19 cellular contexts compared by ENCODE assay signal in the genomic region with DNA sequence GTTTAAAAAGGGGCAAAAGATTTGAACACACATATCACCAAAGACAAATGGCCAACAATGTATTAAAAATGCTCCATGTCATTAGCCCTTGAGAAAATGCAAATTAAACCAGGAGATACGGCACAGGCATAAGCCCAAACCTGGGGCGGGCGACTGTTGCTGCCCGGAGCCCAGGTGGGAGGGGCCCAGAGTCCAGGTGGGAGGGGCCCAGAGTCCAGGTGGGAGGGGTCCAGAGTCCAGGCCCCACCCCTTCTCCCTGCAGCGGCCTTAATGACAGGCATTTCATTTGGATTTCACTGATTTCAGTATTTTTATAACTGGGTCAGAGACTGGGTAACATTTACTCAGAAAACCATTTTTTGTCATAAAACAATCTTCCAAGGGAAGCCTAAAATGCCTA.
A peak's percentile ranks its signal among the peaks of the same experiment; 100 is the strongest.
DNase-seq lines count a peak whose midpoint lies in the region; ATAC-seq and TF ChIP-seq lines count a peak whose summit lies in the region.
"Had no signal": no experiment of that assay in that cellular context is flagged by ENCODE, and none has a peak within 500 bp of the region (broad histone marks: within the 10 kb centered on the region; RNA-seq: fewer than 3 reads in every experiment).

No MANE protein-coding gene starts in this region.

- TF ChIP-seq CTCF in breast epithelium (IDR thresholded peaks at IDR 0.05) = no peak

- no peaks in the 10 kb centered on the region for H3K9me3 ChIP-seq in breast epithelium
- H3K9me3 ChIP-seq: MG63, testis had no signal

- in situ Hi-C loops in T47D (cut with HindIII; ENCODE audit: low pct_unique_long_range_greater_than_20kb, low sequenced_read_pairs) = no loop called here

- H3K4me1 Mint-ChIP-seq in naive thymus-derived CD8-positive, alpha-beta T cell = peaks cover 26 to 83% (median 58%) of the 10 kb centered on the region in 4 donors

- H3K27me3 ChIP-seq in breast epithelium = no peaks in the 10 kb centered on the region
- H3K27me3 ChIP-seq: dorsolateral prefrontal cortex, MG63, testis had no signal

- ATAC-seq in SK-N-SH treated with all-trans-retinoic acid at 6 μM for 48 hours (peak; percentile 56; the same call in 2 of the 3 replicates), GM19452 (IDR thresholded peaks at IDR 0.05; ENCODE audit: unreplicated experiment) (no peak), GM21447 (IDR thresholded peaks at IDR 0.05; ENCODE audit: unreplicated experiment) (no peak)
- ATAC-seq in naive thymus-derived CD8-positive, alpha-beta T cell = peak; percentile 49 to 59
- ATAC-seq: activated CD4-positive, CD25-positive, alpha-beta regulatory T cell treated with anti-CD3 and anti-CD28 coated beads, Interleukin-2, amount 50 U/mL, for 24 hours; esophagus mucosa; HepG2 had no signal

- no peaks in the 10 kb centered on the region for H3K9me3 Mint-ChIP-seq in naive thymus-derived CD8-positive, alpha-beta T cell
- H3K9me3 Mint-ChIP-seq: activated naive CD8-positive, alpha-beta T cell treated with anti-CD3 and anti-CD28 coated beads, Interleukin-2, amount 10 ng/mL, durations not matched to agents 7 days and 5 days had no signal

- POLR2A ChIA-PET in naive thymus-derived CD8-positive, alpha-beta T cell (lab: Charles Lee) = no interaction called here

- H3K27ac ChIP-seq in breast epithelium = no peak overlapping the region
- H3K27ac ChIP-seq: parathyroid adenoma, testis had no signal

- H3K4me1 ChIP-seq in breast epithelium = peaks cover 0 to 5% of the 10 kb centered on the region in 2 donors
- H3K4me1 ChIP-seq: parathyroid adenoma had no signal

- H3K36me3 ChIP-seq in breast epithelium = no peaks in the 10 kb centered on the region

- peaks cover 0 to 79% (median 6%) of the 10 kb centered on the region in 3 donors for H3K36me3 Mint-ChIP-seq in naive thymus-derived CD8-positive, alpha-beta T cell
- H3K36me3 Mint-ChIP-seq: activated naive CD8-positive, alpha-beta T cell treated with anti-CD3 and anti-CD28 coated beads, Interleukin-2, amount 10 ng/mL, durations not matched to agents 7 days and 5 days had no signal

- no peak overlapping the region for H3K4me3 ChIP-seq in breast epithelium
- H3K4me3 ChIP-seq: dorsolateral prefrontal cortex, MG63, testis had no signal

- H3K27ac Mint-ChIP-seq in naive thymus-derived CD8-positive, alpha-beta T cell = peak overlapping the region in 5 of 10 donors; percentile 53 to 74 (median 65)
- H3K27ac Mint-ChIP-seq: activated naive CD8-positive, alpha-beta T cell treated with anti-CD3 and anti-CD28 coated beads, Interleukin-2, amount 10 ng/mL, durations not matched to agents 7 days and 5 days had no signal

- peak overlapping the region in 3 of 10 donors; percentile 33 to 37 (median 33) for H3K4me3 Mint-ChIP-seq in naive thymus-derived CD8-positive, alpha-beta T cell
- H3K4me3 Mint-ChIP-seq: activated naive CD8-positive, alpha-beta T cell treated with anti-CD3 and anti-CD28 coated beads, Interleukin-2, amount 10 ng/mL, durations not matched to agents 7 days and 5 days had no signal

- peaks cover 0 to 1% (median 0%) of the 10 kb centered on the region in 5 donors for H3K27me3 Mint-ChIP-seq in naive thymus-derived CD8-positive, alpha-beta T cell
- H3K27me3 Mint-ChIP-seq: activated naive CD8-positive, alpha-beta T cell treated with anti-CD3 and anti-CD28 coated beads, Interleukin-2, amount 10 ng/mL, durations not matched to agents 7 days and 5 days had no signal

- TF ChIP-seq POLR2A in breast epithelium (IDR thresholded peaks at IDR 0.05) = no peak

- DNase-seq in T47D (ENCODE audit: low read depth in 1 of 2, low spot score in 1 of 2) (peak; percentile 48 to 64), breast epithelium (ENCODE audit: low spot score in 2 of 2) (no peak), ELR (ENCODE audit: low read depth) (peak; percentile 24)
- DNase-seq in naive thymus-derived CD8-positive, alpha-beta T cell = peak in 1 of 10 donors; percentile 38
- no peak for DNase-seq in activated CD4-positive, CD25-positive, alpha-beta regulatory T cell (lab: John Stamatoyannopoulos, UW)
- DNase-seq: activated naive CD8-positive, alpha-beta T cell treated with anti-CD3 and anti-CD28 coated beads, Interleukin-2, amount 10 ng/mL, durations not matched to agents 7 days and 5 days; dorsolateral prefrontal cortex; MG63; NCI-H1694 treated with DMSO at 0.1 percent for 48 hours; NCI-H446; SHP77; testis had no signal

- intact Hi-C loops in breast epithelium (cut with DNase I; ENCODE audit: low total_unique reads) = no loop called here

TF ChIP-seq in SK-N-SH treated with all-trans-retinoic acid at 6 μM for 48 hours, 23 proteins besides CTCF, POLR2A, EP300 and RAD21:
- TF ChIP-seq ZNF8 (CRISPR knock-in tag; IDR thresholded peaks at IDR 0.05) = no peak
- TF ChIP-seq ZFP3 (CRISPR knock-in tag; IDR thresholded peaks at IDR 0.05) = no peak
- no peak for TF ChIP-seq TOX (CRISPR knock-in tag; IDR thresholded peaks at IDR 0.05; ENCODE audit: borderline replicate concordance)
- TF ChIP-seq ARNTL (CRISPR knock-in tag; IDR thresholded peaks at IDR 0.05; ENCODE audit: borderline replicate concordance, low read depth) = no peak

Comparison
In these comparisons a context has a peak if more than half of its experiments do, and no peak if none do; other contexts are left out.
1. DNase-seq: peak in T47D (2 of 2) and ELR (single experiment); none in breast epithelium (0 of 2) and activated CD4-positive, CD25-positive, alpha-beta regulatory T cell (0 of 4).
2. ATAC-seq: peak in SK-N-SH treated with all-trans-retinoic acid at 6 μM for 48 hours (single experiment) and naive thymus-derived CD8-positive, alpha-beta T cell (2 of 2); none in GM19452 (single experiment) and GM21447 (single experiment).